Comparison of ENCODE assay signal across 11 cellular contexts in the genomic region with DNA sequence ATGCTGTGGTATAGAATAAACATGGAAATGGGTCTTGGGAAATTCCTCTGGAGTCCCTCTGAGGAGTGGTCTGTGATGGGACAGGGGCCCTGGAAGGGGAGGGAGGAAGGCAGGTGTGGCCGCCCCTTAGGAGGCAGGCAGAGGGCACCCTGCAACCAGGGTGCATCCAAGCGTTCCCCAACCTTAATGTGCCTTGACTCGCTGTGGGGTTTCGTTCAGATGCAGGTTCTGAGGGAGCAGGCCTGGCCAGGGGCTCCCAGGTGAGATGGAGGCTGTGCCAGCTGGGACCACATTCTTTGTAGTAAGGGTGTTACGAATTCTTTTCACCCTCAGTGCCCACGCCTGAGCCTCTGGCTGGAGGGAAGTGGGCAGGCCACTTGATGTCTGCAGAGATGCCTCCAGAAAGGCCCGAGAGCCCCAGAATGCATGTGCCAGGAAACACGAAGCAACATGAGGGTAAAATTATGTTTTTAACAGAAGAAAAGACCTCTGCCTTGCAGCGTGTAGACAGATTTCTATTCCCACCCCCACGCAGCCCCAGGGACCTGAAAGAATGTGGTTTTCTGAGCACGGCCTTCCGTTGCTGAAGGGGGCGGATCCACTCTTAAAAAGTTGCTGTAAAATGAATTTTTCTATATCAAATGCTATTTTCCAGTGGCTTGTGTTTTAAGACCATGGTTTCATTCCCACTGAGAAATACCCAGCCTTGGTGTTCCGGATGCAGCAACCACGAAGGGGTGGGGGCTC.
DNase-seq lines count a peak whose midpoint lies in the region; ATAC-seq and TF ChIP-seq lines count a peak whose summit lies in the region.
"Had no signal": no experiment of that assay in that cellular context is flagged by ENCODE, and none has a peak within 500 bp of the region (broad histone marks: within the 10 kb centered on the region; RNA-seq: fewer than 3 reads in every experiment).

No MANE protein-coding gene starts in this region.

- no peaks in the 10 kb centered on the region for H3K27me3 ChIP-seq in BLaER1 treated with 17β-estradiol and CSF1 and Interleukin-3, amounts not matched to agents 10 nM and 100 nM
- H3K27me3 ChIP-seq in ovary, result no peaks in the 10 kb centered on the region

- peaks cover 23 to 52% (median 42%) of the 10 kb centered on the region in 10 experiments for H3K4me1 ChIP-seq in BLaER1 treated with 17β-estradiol and CSF1 and Interleukin-3, amounts not matched to agents 10 nM and 100 nM
- peaks cover 11% of the 10 kb centered on the region for H3K4me1 ChIP-seq in ovary (ENCODE audit: insufficient read depth)

- ATAC-seq in HG03342 (IDR thresholded peaks at IDR 0.05; ENCODE audit: unreplicated experiment), result no peak
- ATAC-seq in HG02840 (IDR thresholded peaks at IDR 0.05; ENCODE audit: low FRiP score, unreplicated experiment), result no peak
- ATAC-seq in GM18870 (IDR thresholded peaks at IDR 0.05; ENCODE audit: unreplicated experiment), result no peak

- H3K9ac ChIP-seq in BLaER1 treated with 17β-estradiol and CSF1 and Interleukin-3, amounts not matched to agents 10 nM and 100 nM, result peak overlapping the region in 5 of 11 experiments; percentile 4 to 56 (median 35); a peak in 9 of 22 replicates

- TF ChIP-seq EP300 in ovary (IDR thresholded peaks at IDR 0.05), result no peak

- intact Hi-C loops in ovary (cut with DNase I), result loop anchor here in 2 of 4 donors (10.0 kb wide), 2 partner anchors 276 to 286 kb away; no protein-coding TSS in a partner anchor

- H3K27ac ChIP-seq in BLaER1 treated with 17β-estradiol and CSF1 and Interleukin-3, amounts not matched to agents 10 nM and 100 nM, result peak overlapping the region in 7 of 11 experiments; percentile 1 to 38 (median 21); a peak in 8 of 22 replicates
- H3K27ac ChIP-seq in coronary artery (peak overlapping the region; percentile 8 to 81), ovary (peak overlapping the region in 1 of 2 donors; percentile 53)

- H3K9me3 ChIP-seq in BLaER1 treated with 17β-estradiol and CSF1 and Interleukin-3, amounts not matched to agents 10 nM and 100 nM (replicated peaks in 1 of 11), result peaks cover 13 to 19% (median 14%) of the 10 kb centered on the region in 11 experiments
- H3K9me3 ChIP-seq in ovary, result no peaks in the 10 kb centered on the region

- H3K4me2 ChIP-seq in BLaER1 treated with 17β-estradiol and CSF1 and Interleukin-3, amounts not matched to agents 10 nM and 100 nM, result peak overlapping the region; percentile 66 to 94 (median 82)

- peak; percentile 74 for DNase-seq in NB4 (ENCODE audit: low read depth)
- DNase-seq in coronary artery (ENCODE audit: low spot score), result no peak
- peak in 3 of 5 donors; percentile 57 to 78 (median 65) for DNase-seq in ovary
- DNase-seq in DMS 273 (lab: John Stamatoyannopoulos, UW; ENCODE audit: unreplicated experiment), result no peak
- DNase-seq: endodermal cell, Karpas-422, occipital lobe had no signal

- no peaks in the 10 kb centered on the region for H4K20me1 ChIP-seq in BLaER1 treated with 17β-estradiol and CSF1 and Interleukin-3, amounts not matched to agents 10 nM and 100 nM

- H3K4me3 ChIP-seq in BLaER1 treated with 17β-estradiol and CSF1 and Interleukin-3, amounts not matched to agents 10 nM and 100 nM, result peak overlapping the region in 1 of 10 experiments; percentile 4; a peak in 2 of 20 replicates
- H3K4me3 ChIP-seq in NB4 (ENCODE audit: low read depth, low read length) (no peak overlapping the region), coronary artery (no peak overlapping the region), ovary (no peak overlapping the region)

- no peak for TF ChIP-seq CTCF in NB4 (IDR thresholded peaks at IDR 0.05; ENCODE audit: low read depth, low read length)
- no peak for TF ChIP-seq CTCF in coronary artery (IDR thresholded peaks at IDR 0.05)
- no peak for TF ChIP-seq CTCF in ovary (IDR thresholded peaks at IDR 0.05)

- WGBS in ovary, 3 donors, result 36 to 41% (median 38%) methylated on average over 15 of the region's 15 CpGs

- H3K36me3 ChIP-seq in BLaER1 treated with 17β-estradiol and CSF1 and Interleukin-3, amounts not matched to agents 10 nM and 100 nM, result 0 out of 22 replicates have a peak, but pooled peaks cover 0 to 5% (median 0%) of the 10 kb centered on the region in 11 experiments
- no peaks in the 10 kb centered on the region for H3K36me3 ChIP-seq in ovary

- TF ChIP-seq POLR2A in NB4 (IDR thresholded peaks at IDR 0.05; ENCODE audit: extremely low read depth, insufficient read length) (no peak), ovary (IDR thresholded peaks at IDR 0.05) (no peak)

Comparison
In these comparisons a context has a peak if more than half of its experiments do, and no peak if none do; other contexts are left out.
1. DNase-seq: peak in NB4 (single experiment) and ovary (3 of 5); none in coronary artery (single experiment) and DMS 273 (single experiment).